Comparison of ENCODE assay signal across 26 cellular contexts in the genomic region with DNA sequence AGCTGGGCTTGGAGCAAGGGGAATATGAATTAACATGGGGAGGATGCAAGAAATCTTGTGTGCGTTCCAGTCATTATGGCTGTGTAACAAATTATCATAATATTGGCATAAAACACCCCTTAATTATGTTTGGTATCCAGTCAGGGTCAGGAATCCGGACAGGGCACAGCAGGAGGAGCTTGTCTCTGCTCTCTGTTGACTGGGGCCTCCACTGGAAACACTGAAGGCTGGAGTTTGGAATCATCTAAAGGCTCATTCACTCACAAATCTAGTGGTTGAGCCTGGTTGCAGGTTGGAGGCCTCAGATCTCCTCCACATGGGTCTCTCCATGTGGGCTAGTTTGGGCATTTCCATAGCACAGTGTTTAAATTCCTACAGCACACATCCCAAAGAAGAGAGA.
DNase-seq lines count a peak whose midpoint lies in the region; ATAC-seq and TF ChIP-seq lines count a peak whose summit lies in the region.
"Had no signal": no experiment of that assay in that cellular context is flagged by ENCODE, and none has a peak within 500 bp of the region (broad histone marks: within the 10 kb centered on the region; RNA-seq: fewer than 3 reads in every experiment).

No MANE protein-coding gene starts in this region.

- peaks cover 33 to 65% (median 49%) of the 10 kb centered on the region in 10 experiments for H3K4me1 ChIP-seq in BLaER1 treated with 17β-estradiol and CSF1 and Interleukin-3, amounts not matched to agents 10 nM and 100 nM
- peaks cover 6 to 18% of the 10 kb centered on the region in 2 donors for H3K4me1 ChIP-seq in gastrocnemius medialis

- no peak for TF ChIP-seq POLR2A in gastrocnemius medialis (IDR thresholded peaks at IDR 0.05)

- in situ Hi-C loops in gastrocnemius medialis (cut with MboI; ENCODE audit: low sequenced_read_pairs in 4 of 4), result no loop called here

- peaks cover 0 to 12% (median 4%) of the 10 kb centered on the region in 11 experiments; a peak in 6 of 22 replicates for H3K9me3 ChIP-seq in BLaER1 treated with 17β-estradiol and CSF1 and Interleukin-3, amounts not matched to agents 10 nM and 100 nM (replicated peaks in 1 of 11)
- H3K9me3 ChIP-seq in gastrocnemius medialis, result no peaks in the 10 kb centered on the region

- H3K27ac ChIP-seq in BLaER1 treated with 17β-estradiol and CSF1 and Interleukin-3, amounts not matched to agents 10 nM and 100 nM, result peak overlapping the region in 8 of 11 experiments; percentile 12 to 76 (median 54); a peak in 15 of 22 replicates
- H3K27ac ChIP-seq in angular gyrus (ENCODE audit: low read depth, low read length) (peak overlapping the region; percentile 65), layer of hippocampus (ENCODE audit: low read depth, low read length) (peak overlapping the region; percentile 49), gastrocnemius medialis (peak overlapping the region in 3 of 4 donors; percentile 23 to 50 (median 35))
- H3K27ac ChIP-seq: epithelial cell of prostate had no signal

- ATAC-seq in gastrocnemius medialis (no peak), GM18502 (IDR thresholded peaks at IDR 0.05; ENCODE audit: poor library complexity, unreplicated experiment) (no peak)
- ATAC-seq: activated CD8-positive, alpha-beta T cell treated with anti-CD3 and anti-CD28 coated beads for 36 hours; stimulated activated naive CD8-positive, alpha-beta T cell treated with anti-CD3 and anti-CD28 coated beads, Interleukin-15, Interleukin-2, amounts not matched to agents 100 U/mL and 50 U/mL, for 24 hours had no signal

- peaks cover 6% of the 10 kb centered on the region for H3K9me3 Mint-ChIP-seq in activated T-helper 2 cell treated with anti-CD3 and anti-CD28 coated beads, Interferon-gamma antibody, Interleukin-2, Interleukin-4, amounts not matched to agents 10 μg/mL and 5 μg/mL and 100 μg/mL, durations not matched to agents 14 hours and 24 hours and 36 hours

- H4K20me1 ChIP-seq in BLaER1 treated with 17β-estradiol and CSF1 and Interleukin-3, amounts not matched to agents 10 nM and 100 nM, result no peaks in the 10 kb centered on the region

- H3K4me3 Mint-ChIP-seq in activated T-helper 2 cell treated with anti-CD3 and anti-CD28 coated beads, Interferon-gamma antibody, Interleukin-2, Interleukin-4, amounts not matched to agents 10 μg/mL and 5 μg/mL and 100 μg/mL, durations not matched to agents 14 hours and 24 hours and 36 hours (ENCODE audit: low read depth), result no peak overlapping the region
- H3K4me3 Mint-ChIP-seq: activated CD8-positive, alpha-beta T cell treated with anti-CD3 and anti-CD28 coated beads for 36 hours; activated naive CD4-positive, alpha-beta T cell treated with anti-CD3 and anti-CD28 coated beads, Interleukin-2, amount 10 ng/mL, durations not matched to agents 7 days and 5 days; T-helper 2 cell treated with Interferon-gamma antibody and Interleukin-4, amounts not matched to agents 5 μg/mL and 100 μg/mL, for 36 hours had no signal

- H3K4me3 ChIP-seq in BLaER1 treated with 17β-estradiol and CSF1 and Interleukin-3, amounts not matched to agents 10 nM and 100 nM, result no peak overlapping the region
- no peak overlapping the region for H3K4me3 ChIP-seq in gastrocnemius medialis

- peaks cover 42% of the 10 kb centered on the region for H3K36me3 Mint-ChIP-seq in activated T-helper 2 cell treated with anti-CD3 and anti-CD28 coated beads, Interferon-gamma antibody, Interleukin-2, Interleukin-4, amounts not matched to agents 10 μg/mL and 5 μg/mL and 100 μg/mL, durations not matched to agents 14 hours and 24 hours and 36 hours (ENCODE audit: low read depth)
- H3K36me3 Mint-ChIP-seq: naive B cell had no signal

- peak overlapping the region in 5 of 11 experiments; percentile 27 to 55 (median 42); a peak in 8 of 22 replicates for H3K9ac ChIP-seq in BLaER1 treated with 17β-estradiol and CSF1 and Interleukin-3, amounts not matched to agents 10 nM and 100 nM

- H3K27me3 Mint-ChIP-seq in activated T-helper 2 cell treated with anti-CD3 and anti-CD28 coated beads, Interferon-gamma antibody, Interleukin-2, Interleukin-4, amounts not matched to agents 10 μg/mL and 5 μg/mL and 100 μg/mL, durations not matched to agents 14 hours and 24 hours and 36 hours (ENCODE audit: low read depth), result peaks cover 4% of the 10 kb centered on the region
- H3K27me3 Mint-ChIP-seq: activated CD8-positive, alpha-beta T cell treated with anti-CD3 and anti-CD28 coated beads for 36 hours had no signal

- H3K36me3 ChIP-seq in BLaER1 treated with 17β-estradiol and CSF1 and Interleukin-3, amounts not matched to agents 10 nM and 100 nM, result no peaks in the 10 kb centered on the region; a peak in 3 of 22 replicates
- H3K36me3 ChIP-seq in gastrocnemius medialis, result no peaks in the 10 kb centered on the region

- DNase-seq in gastrocnemius medialis, result no peak
- DNase-seq in activated T-helper 2 cell treated with anti-CD3 and anti-CD28 coated beads, Interferon-gamma antibody, Interleukin-2, Interleukin-4, amounts not matched to agents 10 μg/mL and 5 μg/mL and 100 μg/mL, durations not matched to agents 14 hours and 24 hours and 36 hours (ENCODE audit: low spot score), result no peak
- no peak for DNase-seq in activated CD8-positive, alpha-beta memory T cell treated with anti-CD3 and anti-CD28 coated beads, Interleukin-2, amount 50 U/mL, for 48 hours
- DNase-seq in HCEC 1CT, result no peak
- DNase-seq: activated CD4-positive, alpha-beta T cell treated with anti-CD3 and anti-CD28 coated beads for 1 hour; activated CD8-positive, alpha-beta T cell treated with anti-CD3 and anti-CD28 coated beads for 36 hours; activated naive CD4-positive, alpha-beta T cell treated with anti-CD3 and anti-CD28 coated beads, Interleukin-2, amount 10 ng/mL, durations not matched to agents 7 days and 5 days; DMS 273 treated with DMSO at 0.1 percent for 48 hours; effector CD8-positive, alpha-beta T cell; H7; Karpas-422; naive B cell; NCI-H1417; NCI-H2029 treated with DMSO at 0.1 percent for 48 hours; NCI-H2227 treated with DMSO at 0.1 percent for 48 hours; NCI-H526 treated with DMSO at 0.1 percent for 48 hours; Right ventricle myocardium superior; small intestine; stimulated activated CD4-positive, alpha-beta T cell treated with anti-CD3 and anti-CD28 coated beads, Interleukin-1b, Interleukin-23, amount 100 ng/mL, for 48 hours; stimulated activated naive CD8-positive, alpha-beta T cell treated with anti-CD3 and anti-CD28 coated beads, Interleukin-15, Interleukin-2, amounts not matched to agents 100 U/mL and 50 U/mL, for 24 hours had no signal

- H3K4me2 ChIP-seq in BLaER1 treated with 17β-estradiol and CSF1 and Interleukin-3, amounts not matched to agents 10 nM and 100 nM, result peak overlapping the region; percentile 30 to 83 (median 63)

- TF ChIP-seq CTCF in gastrocnemius medialis (IDR thresholded peaks at IDR 0.05 in 4 of 5, conservative IDR thresholded peaks at IDR 0.05 in 1 of 5), result no peak

- no peak overlapping the region for H3K27ac Mint-ChIP-seq in activated T-helper 2 cell treated with anti-CD3 and anti-CD28 coated beads, Interferon-gamma antibody, Interleukin-2, Interleukin-4, amounts not matched to agents 10 μg/mL and 5 μg/mL and 100 μg/mL, durations not matched to agents 14 hours and 24 hours and 36 hours
- H3K27ac Mint-ChIP-seq: activated CD8-positive, alpha-beta T cell treated with anti-CD3 and anti-CD28 coated beads for 36 hours; activated naive CD4-positive, alpha-beta T cell treated with anti-CD3 and anti-CD28 coated beads, Interleukin-2, amount 10 ng/mL, durations not matched to agents 7 days and 5 days; T-helper 2 cell treated with Interferon-gamma antibody and Interleukin-4, amounts not matched to agents 5 μg/mL and 100 μg/mL, for 36 hours had no signal

- intact Hi-C loops in gastrocnemius medialis (cut with DNase I; ENCODE audit: low total_unique reads), result no loop called here
- intact Hi-C loops in activated T-helper 2 cell treated with anti-CD3 and anti-CD28 coated beads, Interferon-gamma antibody, Interleukin-2, Interleukin-4, amounts not matched to agents 10 μg/mL and 5 μg/mL and 100 μg/mL, durations not matched to agents 14 hours and 24 hours and 36 hours (cut with micrococcal nuclease), result no loop called here

- no peaks in the 10 kb centered on the region; a peak in 1 of 22 replicates for H3K27me3 ChIP-seq in BLaER1 treated with 17β-estradiol and CSF1 and Interleukin-3, amounts not matched to agents 10 nM and 100 nM
- H3K27me3 ChIP-seq in layer of hippocampus (ENCODE audit: control insufficient read depth, insufficient read depth, low read length), result no peaks in the 10 kb centered on the region
- no peaks in the 10 kb centered on the region for H3K27me3 ChIP-seq in gastrocnemius medialis

- H3K4me1 Mint-ChIP-seq in activated T-helper 2 cell treated with anti-CD3 and anti-CD28 coated beads, Interferon-gamma antibody, Interleukin-2, Interleukin-4, amounts not matched to agents 10 μg/mL and 5 μg/mL and 100 μg/mL, durations not matched to agents 14 hours and 24 hours and 36 hours (ENCODE audit: low read depth), result no peaks in the 10 kb centered on the region
- H3K4me1 Mint-ChIP-seq: activated naive CD4-positive, alpha-beta T cell treated with anti-CD3 and anti-CD28 coated beads, Interleukin-2, amount 10 ng/mL, durations not matched to agents 7 days and 5 days had no signal
